1 cellular context compared by ENCODE assay signal in the genomic region with DNA sequence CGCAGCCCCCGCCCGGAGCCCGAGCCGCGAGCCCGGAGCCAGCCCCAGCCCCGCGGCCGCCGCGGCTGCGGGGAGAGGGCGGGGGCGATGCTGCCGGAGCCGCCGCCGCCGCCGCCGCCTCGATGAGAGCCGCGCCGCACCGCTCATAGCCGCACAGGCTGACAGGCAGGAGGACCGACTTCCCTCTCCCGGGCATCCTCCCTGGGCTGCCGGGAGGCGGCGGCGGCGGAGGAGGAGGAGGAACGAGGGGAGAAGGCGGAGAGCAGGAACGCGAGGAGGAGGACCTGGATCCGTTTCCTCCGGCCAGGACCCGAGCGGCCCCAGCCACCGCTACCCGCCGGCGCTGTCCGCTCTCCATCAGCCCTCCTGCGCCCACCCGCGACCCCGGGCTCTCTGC.
TF ChIP-seq lines count a peak whose summit lies in the region.

No MANE protein-coding gene starts in this region.

TF ChIP-seq in HEK293, 187 proteins besides CTCF, POLR2A, EP300 and RAD21 (continued from another document):
- TF ChIP-seq SP3 (tag by site-specific recombination; IDR thresholded peaks at IDR 0.05) = no peak
TF ChIP-seq in HEK293: peak in this region for 2.
